Comparison of ENCODE assay signal across 9 cellular contexts in genomic region chr7:115707236-115707635, GRCh38.
DNase-seq lines count a peak whose midpoint lies in the region; ATAC-seq and TF ChIP-seq lines count a peak whose summit lies in the region.
"Had no signal": no experiment of that assay in that cellular context is flagged by ENCODE, and none has a peak within 500 bp of the region (broad histone marks: within the 10 kb centered on the region; RNA-seq: fewer than 3 reads in every experiment).

No MANE protein-coding gene starts in this region.

- ATAC-seq in HG02981 (IDR thresholded peaks at IDR 0.05; ENCODE audit: unreplicated experiment) (peak; percentile 44), HG03521 (IDR thresholded peaks at IDR 0.05; ENCODE audit: unreplicated experiment) (no peak), GM18502 (IDR thresholded peaks at IDR 0.05; ENCODE audit: poor library complexity, unreplicated experiment) (no peak), GM18517 (IDR thresholded peaks at IDR 0.05; ENCODE audit: unreplicated experiment) (no peak)

- H3K79me2 ChIP-seq in PC-9 (ENCODE audit: low read depth) = no peaks in the 10 kb centered on the region

- H3K9me3 ChIP-seq in PC-9 (ENCODE audit: insufficient read depth, low read depth) = no peaks in the 10 kb centered on the region

- TF ChIP-seq CTCF in PC-9 (conservative IDR thresholded peaks at IDR 0.05) = peak; percentile 45; the same call in 1 of the 2 replicates

- intact Hi-C loops in PC-9 (cut with micrococcal nuclease; ENCODE audit: unreplicated experiment) (loop anchor here (2.0 kb wide), 1 partner anchor 1622 kb away; no protein-coding TSS in a partner anchor), posterior vena cava (cut with DNase I) (no loop called here)

- no peaks in the 10 kb centered on the region for H3K27me3 ChIP-seq in PC-9 (ENCODE audit: insufficient read depth, low read depth)

- no peaks in the 10 kb centered on the region for H3K4me1 ChIP-seq in PC-9 (replicated peaks; ENCODE audit: insufficient read depth)

- no peaks in the 10 kb centered on the region for H4K20me1 ChIP-seq in PC-9 (ENCODE audit: insufficient read depth)

- CTCF ChIA-PET in PC-9 (lab: Charles Lee) = interaction anchor here (0.7 kb wide), 1 partner anchor 312 kb away, joined by 3 read pairs; no protein-coding TSS in a partner anchor

- BruUV-seq in PC-9 (replicated peaks; lab: Mats Ljungman, UMichigan) = no TSS peak

- no peaks in the 10 kb centered on the region for H3K36me3 ChIP-seq in PC-9 (ENCODE audit: low read depth)

- peak; percentile 81 for DNase-seq in DMS153 treated with DMSO at 0.1 percent for 48 hours (lab: John Stamatoyannopoulos, UW; ENCODE audit: unreplicated experiment)
- peak in 1 of 2 experiments; percentile 31 for DNase-seq in PC-9
- peak; percentile 24 for DNase-seq in iPS-NIHi7 (ENCODE audit: extremely low spot score)
- DNase-seq in posterior vena cava (ENCODE audit: low spot score) = no peak
- DNase-seq: midbrain had no signal

- H3K27ac ChIP-seq in PC-9 = no peak overlapping the region

- POLR2A ChIA-PET in PC-9 (lab: Charles Lee; ENCODE audit: unreplicated experiment) = no interaction called here

- no peaks in the 10 kb centered on the region; the same call in 1 of the 2 replicates for H3K9me2 ChIP-seq in PC-9 (ENCODE audit: insufficient read depth)

- H3K4me2 ChIP-seq in PC-9 = no peak overlapping the region

- no peak overlapping the region for H3K4me3 ChIP-seq in PC-9

- H3F3A ChIP-seq in PC-9 (ENCODE audit: insufficient read depth, low read depth) = no peaks in the 10 kb centered on the region

- peak overlapping the region; percentile 34; the same call in 1 of the 2 replicates for H2AFZ ChIP-seq in PC-9
